8 cellular contexts compared by ENCODE assay signal in genomic region chr12:21657336-21658077, GRCh38. TPM values are rescaled to one million over a fixed set of nuclear protein-coding genes. Genes with fewer than 3 reads are reported as not detected.
DNase-seq lines count a peak whose midpoint lies in the region; ATAC-seq, FAIRE-seq and TF ChIP-seq lines count a peak whose summit lies in the region.

Gene LDHB (minus strand): TSS chr12:21657842. CDS start chr12:21654671, 3,171 bp downstream.

- no peaks in the 10 kb centered on the region for H3K27me3 ChIP-seq in mammary epithelial cell (ENCODE audit: insufficient read depth, low read length)
- H3K27me3 ChIP-seq in iPS-20b (ENCODE audit: insufficient read depth, low read length) = no peaks in the 10 kb centered on the region

- 1% methylated on average over 39 of the region's 41 CpGs for WGBS in A549 (ENCODE audit: missing lambda C conversion rate)
- 2% methylated on average over 17 of the region's 41 CpGs for WGBS in mammary epithelial cell (ENCODE audit: low coverage, missing lambda C conversion rate)

- intact Hi-C loops in mammary epithelial cell (cut with micrococcal nuclease) = loop anchor here (2.0 to 10.0 kb wide), 2 partner anchors 23 to 223 kb away; partner anchors contain the start of gene PYROXD1

- peaks cover 21% of the 10 kb centered on the region for H3K36me3 ChIP-seq in mammary epithelial cell (ENCODE audit: insufficient read depth, low read length)
- peaks cover 43% of the 10 kb centered on the region for H3K36me3 ChIP-seq in iPS-20b (ENCODE audit: insufficient read depth, low read depth, low read length)

- dilution Hi-C loops in mammary epithelial cell (cut with HindIII; ENCODE audit: low sequenced_read_pairs) = no loop called here

- no peak for TF ChIP-seq EP300 in A549 (IDR thresholded peaks at IDR 0.05)

- ATAC-seq in A549 = peak; percentile 97 to 98
- ATAC-seq in GM18858 (IDR thresholded peaks at IDR 0.05; ENCODE audit: unreplicated experiment) = peak; percentile 91
- ATAC-seq in HG03095 (IDR thresholded peaks at IDR 0.05; ENCODE audit: unreplicated experiment) = peak; percentile 96

- FAIRE-seq in A549 (lab: Jason Lieb, UNC) = no peak

- CTCF ChIA-PET in A549 (lab: Yijun Ruan, JAX) = interaction anchor here (0.7 to 1.8 kb wide), 5 partner anchors 9 to 44 kb away, joined by 3 to 7 read pairs (median 4); no protein-coding TSS in a partner anchor
- CTCF ChIA-PET in mammary epithelial cell (lab: Charles Lee; ENCODE audit: low non-redundant PET) = no interaction called here

- H3K27ac ChIP-seq in A549 = peak within 1 kb of the TSS; percentile 97 to 98
- H3K27ac ChIP-seq in VCaP = peak within 1 kb of the TSS; percentile 93
- peak within 1 kb of the TSS; percentile 69 for H3K27ac ChIP-seq in mammary epithelial cell (ENCODE audit: insufficient read depth, low read depth, low read length)
- H3K27ac ChIP-seq in iPS-20b (ENCODE audit: low read length) = peak within 1 kb of the TSS; percentile 98

- no peaks in the 10 kb centered on the region for H3K9me3 ChIP-seq in A549
- no peaks in the 10 kb centered on the region for H3K9me3 ChIP-seq in mammary epithelial cell (replicated peaks; ENCODE audit: insufficient read depth, low read length)
- no peaks in the 10 kb centered on the region for H3K9me3 ChIP-seq in iPS-20b (ENCODE audit: insufficient read depth, low read depth, low read length)

- POLR2A ChIA-PET in A549 (lab: Yijun Ruan, JAX) = interaction anchor here (0.8 to 2.3 kb wide), 14 partner anchors 9 to 220 kb away, joined by 3 to 36 read pairs (median 8); partner anchors contain the start of genes GOLT1B, PYROXD1 and RECQL

- H3K4me3 ChIP-seq in A549 = peak within 1 kb of the TSS; percentile 92
- H3K4me3 ChIP-seq in mammary epithelial cell (replicated peaks in 1 of 3; ENCODE audit: insufficient read depth in 1 of 3, low read depth in 2 of 3, low read length in 3 of 3) = peak within 1 kb of the TSS; percentile 86 to 97 (median 96)
- H3K4me3 ChIP-seq in iPS-20b (ENCODE audit: low read length) = peak within 1 kb of the TSS; percentile 96

- DNase-seq in A549 (ENCODE audit: low read depth in 1 of 2, low spot score in 1 of 2) (peak; percentile 86 to 98), NCI-H2196 treated with DMSO at 0.1 percent for 48 hours (lab: John Stamatoyannopoulos, UW; ENCODE audit: unreplicated experiment) (peak; percentile 98), mammary epithelial cell (peak; percentile 83), smooth muscle cell of the brain vasculature (ENCODE audit: low read depth, low spot score) (peak; percentile 87)

- no peak for TF ChIP-seq CTCF in A549 (IDR thresholded peaks at IDR 0.05)
- no peak for TF ChIP-seq CTCF in VCaP (conservative IDR thresholded peaks at IDR 0.05)
- no peak for TF ChIP-seq CTCF in mammary epithelial cell (conservative IDR thresholded peaks at IDR 0.05 in 1 of 2, IDR thresholded peaks at IDR 0.05 in 1 of 2; ENCODE audit: extremely low read depth in 1 of 2, insufficient read depth in 1 of 2, low read depth in 1 of 2, low read length in 2 of 2)

- peak within 1 kb of the TSS; percentile 93 for H2AFZ ChIP-seq in mammary epithelial cell (ENCODE audit: low read depth, low read length)

- TF ChIP-seq RAD21 in A549 (conservative IDR thresholded peaks at IDR 0.05 in 1 of 2, IDR thresholded peaks at IDR 0.05 in 1 of 2) = no peak

- in situ Hi-C loops in mammary epithelial cell (cut with MboI; ENCODE audit: low sequenced_read_pairs in 2 of 2) = no loop called here

- TSS peak; percentile 30 for BruUV-seq in mammary epithelial cell (replicated peaks; lab: Mats Ljungman, UMichigan)

- peaks cover 53% of the 10 kb centered on the region for H3K79me2 ChIP-seq in mammary epithelial cell (ENCODE audit: insufficient read depth, low read length)

- H4K20me1 ChIP-seq in mammary epithelial cell (ENCODE audit: insufficient read depth, low read length) = peaks cover 6% of the 10 kb centered on the region

- H3K4me1 ChIP-seq in A549 (peaks cover 34% of the 10 kb centered on the region), mammary epithelial cell (ENCODE audit: insufficient read depth, low read length) (peaks cover 6% of the 10 kb centered on the region), iPS-20b (ENCODE audit: insufficient read depth, low read length) (peaks cover 13% of the 10 kb centered on the region; the same call in 1 of the 2 replicates)

- H3K9ac ChIP-seq in mammary epithelial cell (ENCODE audit: insufficient read depth, low read length) (peak within 1 kb of the TSS; percentile 82), iPS-20b (ENCODE audit: low read depth, low read length) (peak within 1 kb of the TSS; percentile 99)

- peak; percentile 90 for TF ChIP-seq POLR2A in A549 (IDR thresholded peaks at IDR 0.05; ENCODE audit: low read length)

- H3K4me2 ChIP-seq in A549 = peak within 1 kb of the TSS; percentile 91
- peak within 1 kb of the TSS; percentile 95 for H3K4me2 ChIP-seq in mammary epithelial cell (ENCODE audit: insufficient read depth, low read depth, low read length)

TF ChIP-seq in A549, 52 proteins besides CTCF, POLR2A, EP300 and RAD21 (continues in another document):
- 0 out of 2 replicates have a peak, but pooled peaks have one; percentile 20 for TF ChIP-seq GATA3 (IDR thresholded peaks at IDR 0.05; ENCODE audit: borderline replicate concordance)
- TF ChIP-seq RARB (CRISPR knock-in tag; IDR thresholded peaks at IDR 0.05) = no peak
- peak; percentile 21; the same call in 1 of the 2 replicates for TF ChIP-seq TP53 (CRISPR knock-in tag; IDR thresholded peaks at IDR 0.05)
- no peak for TF ChIP-seq HDAC2 (IDR thresholded peaks at IDR 0.05)
- TF ChIP-seq CBX8 (IDR thresholded peaks at IDR 0.05) = no peak
- 0 out of 2 replicates have a peak, but pooled peaks have one; percentile 26 for TF ChIP-seq FOXS1 (CRISPR knock-in tag; IDR thresholded peaks at IDR 0.05)
- TF ChIP-seq HOXB13 (CRISPR knock-in tag; IDR thresholded peaks at IDR 0.05; ENCODE audit: low read depth) = no peak; the same call in 1 of the 2 replicates
- TF ChIP-seq MAZ (IDR thresholded peaks at IDR 0.05; ENCODE audit: borderline replicate concordance, low read depth, low read length) = peak; percentile 85; the same call in 1 of the 2 replicates
- TF ChIP-seq MAX (IDR thresholded peaks at IDR 0.05) = peak; percentile 100
- no peak for TF ChIP-seq CHD4 (IDR thresholded peaks at IDR 0.05; ENCODE audit: borderline replicate concordance)
- TF ChIP-seq JUN (IDR thresholded peaks at IDR 0.05) = peak; percentile 79 to 88
- peak; percentile 79 for TF ChIP-seq BHLHE40 (IDR thresholded peaks at IDR 0.05; ENCODE audit: low read depth, low read length)
- 0 out of 2 replicates have a peak, but pooled peaks have one; percentile 66 for TF ChIP-seq RNF2 (IDR thresholded peaks at IDR 0.05; ENCODE audit: borderline replicate concordance, low read depth)
- no peak for TF ChIP-seq MAFK (IDR thresholded peaks at IDR 0.05; ENCODE audit: partially characterized antibody)
- peak; percentile 94 for TF ChIP-seq BCL3 (IDR thresholded peaks at IDR 0.05)
- TF ChIP-seq TFCP2L1 (CRISPR knock-in tag; IDR thresholded peaks at IDR 0.05) = 0 out of 2 replicates have a peak, but pooled peaks have one; percentile 14
- TF ChIP-seq HOXB5 (CRISPR knock-in tag; IDR thresholded peaks at IDR 0.05) = no peak; the same call in 1 of the 2 replicates
- peak; percentile 42 for TF ChIP-seq PBX3 (IDR thresholded peaks at IDR 0.05)
- TF ChIP-seq, protein P1, sequence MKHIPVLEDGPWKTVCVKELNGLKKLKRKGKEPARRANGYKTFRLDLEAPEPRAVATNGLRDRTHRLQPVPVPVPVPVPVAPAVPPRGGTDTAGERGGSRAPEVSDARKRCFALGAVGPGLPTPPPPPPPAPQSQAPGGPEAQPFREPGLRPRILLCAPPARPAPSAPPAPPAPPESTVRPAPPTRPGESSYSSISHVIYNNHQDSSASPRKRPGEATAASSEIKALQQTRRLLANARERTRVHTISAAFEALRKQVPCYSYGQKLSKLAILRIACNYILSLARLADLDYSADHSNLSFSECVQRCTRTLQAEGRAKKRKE (CRISPR knock-in tag; IDR thresholded peaks at IDR 0.05; ENCODE audit: low read depth) = peak; percentile 3; the same call in 1 of the 2 replicates
- no peak for TF ChIP-seq FOSL2 (IDR thresholded peaks at IDR 0.05)
- TF ChIP-seq FOSL2 (CRISPR knock-in tag; IDR thresholded peaks at IDR 0.05) = no peak
- 0 out of 3 replicates have a peak, but pooled peaks have one; percentile 20 for TF ChIP-seq SMC3 (IDR thresholded peaks at IDR 0.05)
- no peak for TF ChIP-seq CEBPB (IDR thresholded peaks at IDR 0.05)

RNA-seq across cellular contexts. Expression of gene LDHB, which starts in this region (rescaled TPM):
- 1,881 and 2,260 TPM in 2 replicates for polyA plus RNA-seq in A549 (2011; rRNA removed)
- 882 and 1,113 TPM in 2 replicates for polyA plus RNA-seq in A549 (2012; cell fraction: cytosol; rRNA removed)
- 378 and 581 TPM in 2 replicates for polyA plus RNA-seq in A549 (2012; cell fraction: nucleus; rRNA removed)
- polyA plus RNA-seq in A549 (2017; fragmentation: RNase III; extraction: RNeasy Plus Mini Kit Qiagen cat#74134 plus additional on column Dnase treatment) = 1,745 to 1,852 TPM (median 1,788 TPM) in 3 replicates
- polyA minus RNA-seq in A549 (2011; rRNA and poly(A)+ RNA removed) = 554 and 593 TPM in 2 replicates
- total RNA-seq in mammary epithelial cell = 100 to 1,000 TPM; 257 to 513 TPM
- 647 TPM for polyA plus RNA-seq in mammary epithelial cell
- polyA minus RNA-seq in mammary epithelial cell = 528 TPM

Comparison
In these comparisons a context has a peak if more than half of its experiments do, and no peak if none do; other contexts are left out.
1. Peak in every context shown above with its lines: DNase-seq, ATAC-seq, H3K4me3 ChIP-seq and H3K27ac ChIP-seq.